In genomic region chr12:48970702-48971334, GRCh38 we compare ENCODE assay signal across 1 cellular context.
TF ChIP-seq lines count a peak whose summit lies in the region.

No MANE protein-coding gene starts in this region.

TF ChIP-seq in HCT116, 20 proteins besides CTCF, POLR2A, EP300 and RAD21:
- no peak for TF ChIP-seq ELF1 (IDR thresholded peaks at IDR 0.05; ENCODE audit: borderline replicate concordance, low read depth)
- TF ChIP-seq EGR1 (IDR thresholded peaks at IDR 0.05; ENCODE audit: low read depth): no peak
